8 cellular contexts compared by ENCODE assay signal in the genomic region with DNA sequence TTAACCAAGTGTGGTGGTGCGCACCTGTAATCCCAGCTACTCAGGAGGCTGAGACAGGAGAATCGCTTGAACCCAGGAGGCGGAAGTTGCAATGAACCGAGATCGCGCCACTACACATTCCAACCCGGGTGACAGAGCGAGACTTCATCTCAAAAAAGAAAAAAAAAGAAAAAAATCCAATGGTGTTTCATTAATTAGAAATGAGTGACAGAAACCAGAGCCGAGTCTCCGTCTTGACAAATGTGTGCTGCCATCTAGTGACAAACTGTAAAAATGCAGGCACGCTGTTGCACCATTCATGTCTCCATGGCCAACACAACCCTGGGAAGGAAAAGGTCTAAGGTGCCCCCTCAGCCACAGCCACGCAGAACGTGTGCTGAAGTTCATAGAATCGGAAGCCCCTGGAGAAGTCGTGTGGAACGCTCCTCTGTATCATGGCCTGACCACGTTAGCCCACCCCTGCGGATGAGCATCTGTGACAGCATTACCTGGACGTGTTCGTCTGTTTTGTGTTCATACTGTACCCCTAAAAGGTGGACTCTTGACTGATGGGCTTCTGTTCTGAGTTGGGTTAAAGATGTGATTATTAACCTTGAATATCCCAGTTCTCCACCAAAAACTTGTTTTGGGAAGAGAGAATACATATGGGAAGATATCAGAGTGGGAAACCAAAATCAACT.
A peak's percentile ranks its signal among the peaks of the same experiment; 100 is the strongest.
DNase-seq lines count a peak whose midpoint lies in the region; ATAC-seq and TF ChIP-seq lines count a peak whose summit lies in the region.

No MANE protein-coding gene starts in this region.

- TF ChIP-seq CTCF in AG04450 (IDR thresholded peaks at IDR 0.05; ENCODE audit: low read depth, low read length), result peak; percentile 89

- no peaks in the 10 kb centered on the region; the same call in 1 of the 2 replicates for H3K9me3 ChIP-seq in AG04450 (ENCODE audit: control insufficient read depth, insufficient read depth, low read length)

- POLR2A ChIA-PET in AG04450 (lab: Yijun Ruan, JAX), result no interaction called here

- H3K27ac ChIP-seq in AG04450 (ENCODE audit: low read depth, low read length) (no peak overlapping the region), caudate nucleus (ENCODE audit: low read depth, low read length) (no peak overlapping the region)

- CTCF ChIA-PET in AG04450 (lab: Charles Lee), result interaction anchor here (0.9 to 3.0 kb wide), 7 partner anchors 9 to 142 kb away, joined by 3 to 17 read pairs (median 6); no protein-coding TSS in a partner anchor

- no peak overlapping the region for H3K4me3 ChIP-seq in AG04450 (ENCODE audit: low read depth, low read length)

- peaks cover 5% of the 10 kb centered on the region for H3K27me3 ChIP-seq in AG04450 (ENCODE audit: control insufficient read depth, insufficient read depth, low read length)

- DNase-seq in AG04450 (ENCODE audit: low read depth, low spot score) (peak; percentile 38), NCI-H146 treated with DMSO at 0.1 percent for 48 hours (lab: John Stamatoyannopoulos, UW; ENCODE audit: unreplicated experiment) (peak; percentile 4), caudate nucleus (lab: John Stamatoyannopoulos, UW) (peak in 43 of 61 donors; percentile 0 to 86 (median 16)), kidney glomerular epithelial cell (lab: John Stamatoyannopoulos, UW) (peak; percentile 43)
- DNase-seq in activated CD4-positive, CD25-positive, alpha-beta regulatory T cell treated with anti-CD3 and anti-CD28 coated beads, Interleukin-2, amount 50 U/mL, for 16 hours (ENCODE audit: low read depth, low spot score), result peak; percentile 45
- peak; percentile 59 for DNase-seq in stimulated activated CD4-positive, alpha-beta T cell treated with anti-CD3 and anti-CD28 coated beads, Interleukin-2, amount 100 ng/mL, for 4 hours (ENCODE audit: low read depth)

- ATAC-seq in GM18867 (IDR thresholded peaks at IDR 0.05; ENCODE audit: unreplicated experiment), result peak; percentile 38
- no peak for ATAC-seq in GM19452 (IDR thresholded peaks at IDR 0.05; ENCODE audit: unreplicated experiment)

Comparison
In these comparisons a context has a peak if more than half of its experiments do, and no peak if none do; other contexts are left out.
1. DNase-seq: peak in every context shown above with its lines; median percentile 59 in stimulated activated CD4-positive, alpha-beta T cell treated with anti-CD3 and anti-CD28 coated beads, Interleukin-2, amount 100 ng/mL, for 4 hours; 45 in activated CD4-positive, CD25-positive, alpha-beta regulatory T cell treated with anti-CD3 and anti-CD28 coated beads, Interleukin-2, amount 50 U/mL, for 16 hours; 43 in kidney glomerular epithelial cell; 38 in AG04450; 16 in caudate nucleus; 4 in NCI-H146 treated with DMSO at 0.1 percent for 48 hours.